1 cellular context compared by ENCODE assay signal in genomic region chr16:59213952-59214351, GRCh38.
TF ChIP-seq lines count a peak whose summit lies in the region.

No MANE protein-coding gene starts in this region.

TF ChIP-seq in HepG2, 621 proteins besides CTCF, POLR2A, EP300 and RAD21 (continued from another document):
- no peak for TF ChIP-seq MAF1 (CRISPR knock-in tag; IDR thresholded peaks at IDR 0.05; ENCODE audit: borderline replicate concordance)
- no peak for TF ChIP-seq RXRB (CRISPR knock-in tag; IDR thresholded peaks at IDR 0.05; ENCODE audit: borderline replicate concordance)
- no peak for TF ChIP-seq HNF4A (CRISPR knock-in tag; IDR thresholded peaks at IDR 0.05)
- no peak for TF ChIP-seq ATF4 (CRISPR knock-in tag; IDR thresholded peaks at IDR 0.05)
- no peak for TF ChIP-seq SMAD9 (CRISPR knock-in tag; IDR thresholded peaks at IDR 0.05)
- no peak for TF ChIP-seq ZFAT (CRISPR knock-in tag; conservative IDR thresholded peaks at IDR 0.05)
- TF ChIP-seq CSRNP2 (CRISPR knock-in tag; conservative IDR thresholded peaks at IDR 0.05; ENCODE audit: low read depth) = no peak
- TF ChIP-seq NCOA1 (CRISPR knock-in tag; IDR thresholded peaks at IDR 0.05) = no peak
- no peak for TF ChIP-seq SPEN (CRISPR knock-in tag; IDR thresholded peaks at IDR 0.05; ENCODE audit: low read depth)
- no peak for TF ChIP-seq MZF1 (CRISPR knock-in tag; IDR thresholded peaks at IDR 0.05; ENCODE audit: borderline replicate concordance)
- TF ChIP-seq RBFOX2 (IDR thresholded peaks at IDR 0.05; ENCODE audit: low read depth, low read length) = no peak
- no peak for TF ChIP-seq USF2 (IDR thresholded peaks at IDR 0.05; ENCODE audit: low read depth, low read length)
- no peak for TF ChIP-seq USF2 (CRISPR knock-in tag; IDR thresholded peaks at IDR 0.05; ENCODE audit: borderline replicate concordance)
TF ChIP-seq in HepG2: peak in this region for 0.
